ENCODE assay signal across 3 cellular contexts in genomic region chr9:21959268-21959667, GRCh38. TPM values are rescaled to one million over a fixed set of nuclear protein-coding genes. Genes with fewer than 3 reads are reported as not detected.
"Had no signal": no experiment of that assay in that cellular context is flagged by ENCODE, and none has a peak within 500 bp of the region (broad histone marks: within the 10 kb centered on the region; RNA-seq: fewer than 3 reads in every experiment).

No MANE protein-coding gene starts in this region.

RNA-seq across cellular contexts. Expression of gene CDKN2A, which starts 34.9 kb away (rescaled TPM):
- total RNA-seq: HT1080, K562 had no signal
- polyA plus RNA-seq: K562 had no signal

RNA-seq across cellular contexts. Expression of gene CDKN2B-AS1, which starts 35.3 kb away (rescaled TPM):
- total RNA-seq: K562 had no signal
- polyA plus RNA-seq: IgD-negative memory B cell, K562 had no signal

RNA-seq across cellular contexts. Expression of gene CDKN2B, which starts 49.8 kb away (rescaled TPM):
- total RNA-seq: HT1080, K562 had no signal
- polyA plus RNA-seq: K562 had no signal
